8 cellular contexts compared by ENCODE assay signal in genomic region chr12:42144424-42145196, GRCh38. TPM values are rescaled to one million over a fixed set of nuclear protein-coding genes. Genes with fewer than 3 reads are reported as not detected.
DNase-seq lines count a peak whose midpoint lies in the region; ATAC-seq, FAIRE-seq and TF ChIP-seq lines count a peak whose summit lies in the region.

Gene GXYLT1 (minus strand): TSS chr12:42144874. CDS start chr12:42144646, 228 bp downstream.

- TF ChIP-seq CTCF in AG09309 (IDR thresholded peaks at IDR 0.05; ENCODE audit: control insufficient read depth, insufficient read depth, low read depth, low read length, missing control alignments): no peak
- TF ChIP-seq CTCF in kidney (IDR thresholded peaks at IDR 0.05; ENCODE audit: borderline replicate concordance, extremely low read depth, insufficient read depth): no peak

- peak within 1 kb of the TSS; percentile 46 to 73 for H3K27ac ChIP-seq in kidney (ENCODE audit: low read depth in 2 of 2, low read length in 2 of 2)

- no peaks in the 10 kb centered on the region for H3K36me3 ChIP-seq in kidney (ENCODE audit: control insufficient read depth in 1 of 2, insufficient read depth in 2 of 2, low read length in 2 of 2)

- peaks cover 5 to 10% of the 10 kb centered on the region in 2 donors for H3K4me1 ChIP-seq in kidney (ENCODE audit: control insufficient read depth in 1 of 2, insufficient read depth in 1 of 2, low read depth in 1 of 2, low read length in 2 of 2)

- H3K9me3 ChIP-seq in kidney (ENCODE audit: control insufficient read depth in 1 of 2, low read length in 2 of 2): no peaks in the 10 kb centered on the region

- intact Hi-C loops in kidney (cut with DNase I): no loop called here

- peak within 1 kb of the TSS; percentile 61 for H3K4me3 ChIP-seq in AG09309 (ENCODE audit: control insufficient read depth, low read depth, low read length)
- H3K4me3 ChIP-seq in kidney (ENCODE audit: low read length in 2 of 2): peak within 1 kb of the TSS; percentile 84 to 88

- FAIRE-seq in kidney (lab: Jason Lieb, UNC): no peak

- H3K9ac ChIP-seq in kidney (ENCODE audit: low read length in 2 of 2): peak within 1 kb of the TSS; percentile 72 to 74

- ATAC-seq in GM19023 (IDR thresholded peaks at IDR 0.05; ENCODE audit: unreplicated experiment) (peak; percentile 96), HG03196 (IDR thresholded peaks at IDR 0.05; ENCODE audit: unreplicated experiment) (peak; percentile 94)

- peak; percentile 66 for DNase-seq in AG09309 (ENCODE audit: low read depth)
- DNase-seq in NCI-H345 (lab: John Stamatoyannopoulos, UW): peak; percentile 74
- DNase-seq in activated CD4-positive, CD25-positive, alpha-beta regulatory T cell treated with anti-CD3 and anti-CD28 coated beads, Interleukin-2, amount 50 U/mL, for 72 hours: peak; percentile 89
- peak; percentile 7 to 61 for DNase-seq in cerebellar nuclear complex (lab: John Stamatoyannopoulos, UW)
- peak; percentile 98 for DNase-seq in kidney
- DNase-seq in stimulated activated CD4-positive, alpha-beta T cell treated with anti-CD3 and anti-CD28 coated beads, Interleukin-15, amount 100 ng/mL, for 1 hour (ENCODE audit: low read depth in 1 of 2, low spot score in 1 of 2): peak; percentile 65 to 72

RNA-seq across cellular contexts. Expression of gene GXYLT1, which starts in this region (rescaled TPM):
- 13.4 TPM for total RNA-seq in kidney
- 3.2 TPM for polyA plus RNA-seq in kidney (ENCODE audit: insufficient read depth, low read depth, low replicate concordance)

Comparison
In these comparisons a context has a peak if more than half of its experiments do, and no peak if none do; other contexts are left out.
1. Peak in every context shown above with its lines: DNase-seq, ATAC-seq, H3K4me3 ChIP-seq and H3K27ac ChIP-seq.
2. DNase-seq: peak in every context shown above with its lines; median percentile 98 in kidney; 89 in activated CD4-positive, CD25-positive, alpha-beta regulatory T cell treated with anti-CD3 and anti-CD28 coated beads, Interleukin-2, amount 50 U/mL, for 72 hours; 74 in NCI-H345; 68 in stimulated activated CD4-positive, alpha-beta T cell treated with anti-CD3 and anti-CD28 coated beads, Interleukin-15, amount 100 ng/mL, for 1 hour; 66 in AG09309; 34 in cerebellar nuclear complex.